ENCODE assay signal across 8 cellular contexts in genomic region chr3:75453328-75453727, GRCh38.
DNase-seq lines count a peak whose midpoint lies in the region; ATAC-seq and TF ChIP-seq lines count a peak whose summit lies in the region.
"Not testable (repeated sequence)": the region's sequence is repeated elsewhere in the genome, so short reads cannot be mapped to it uniquely, and the experiment has no call there.

No MANE protein-coding gene starts in this region.

- peak overlapping the region in 1 of 2 experiments; percentile 67; a peak in 1 of 4 replicates for H3K27ac ChIP-seq in SK-N-SH (ENCODE audit: low read depth in 2 of 2, low read length in 1 of 2)
- not testable (repeated sequence) for H3K27ac ChIP-seq in liver (ENCODE audit: low read depth in 1 of 2, low read length in 2 of 2); upper lobe of left lung

- TF ChIP-seq CTCF in SK-N-SH (IDR thresholded peaks at IDR 0.05); liver (IDR thresholded peaks at IDR 0.05; ENCODE audit: low read depth, low read length, missing input control); upper lobe of left lung (IDR thresholded peaks at IDR 0.05): not testable (repeated sequence)

- DNase-seq in DMS153 (lab: John Stamatoyannopoulos, UW) (peak; percentile 75), LoVo (ENCODE audit: low spot score) (peak; percentile 2), NCI-H2029 (lab: John Stamatoyannopoulos, UW) (peak; percentile 78), NCI-H510A (lab: John Stamatoyannopoulos, UW) (peak; percentile 82), SK-N-SH (peak; percentile 66), fibroblast of gingiva (ENCODE audit: low read depth) (peak; percentile 45), upper lobe of left lung (peak; percentile 35 to 57)

- H2AFZ ChIP-seq in SK-N-SH (ENCODE audit: low read depth) = not testable (repeated sequence)

- TF ChIP-seq RAD21 in SK-N-SH (IDR thresholded peaks at IDR 0.05; ENCODE audit: low read length); liver (IDR thresholded peaks at IDR 0.05): not testable (repeated sequence)

- POLR2A ChIA-PET in SK-N-SH (lab: Yijun Ruan, JAX) = interaction anchor here (0.6 kb wide), 1 partner anchor 18 kb away, joined by 3 read pairs; no protein-coding TSS in a partner anchor

- not testable (repeated sequence) for ATAC-seq in upper lobe of left lung (ENCODE audit: low FRiP score in 2 of 2)

- H3K4me2 ChIP-seq in SK-N-SH = not testable (repeated sequence)

- H3K9me3 ChIP-seq in SK-N-SH; liver (ENCODE audit: control insufficient read depth in 4 of 4, low read length in 3 of 4); upper lobe of left lung: not testable (repeated sequence)

- H3K4me1 ChIP-seq in SK-N-SH (ENCODE audit: control insufficient read depth in 1 of 2, insufficient read depth in 2 of 2, low read depth in 1 of 2, low read length in 1 of 2); liver (ENCODE audit: control insufficient read depth in 4 of 4, insufficient read depth in 4 of 4, low read length in 3 of 4): not testable (repeated sequence)
- H3K4me1 ChIP-seq in upper lobe of left lung = peaks cover 0 to 12% (median 3%) of the 10 kb centered on the region in 4 donors

- not testable (repeated sequence) for TF ChIP-seq EP300 in SK-N-SH (IDR thresholded peaks at IDR 0.05; ENCODE audit: borderline replicate concordance in 1 of 2, low read depth in 1 of 2, low read length in 1 of 2); upper lobe of left lung (IDR thresholded peaks at IDR 0.05)

- H3K9me2 ChIP-seq in SK-N-SH = not testable (repeated sequence)

- H4K20me1 ChIP-seq in SK-N-SH (ENCODE audit: insufficient read depth) = not testable (repeated sequence)

- WGBS in SK-N-SH (ENCODE audit: low lambda C conversion rate) = 16% methylated on average over 6 of the region's 11 CpGs
- WGBS in liver = 70% methylated on average over 11 of the region's 11 CpGs
- 12 to 33% methylated on average over 10 to 11 of the region's 11 CpGs for WGBS in upper lobe of left lung, 2 donors

- not testable (repeated sequence) for H3K27me3 ChIP-seq in SK-N-SH (ENCODE audit: insufficient read depth); liver (ENCODE audit: control insufficient read depth in 4 of 4, insufficient read depth in 4 of 4, low read length in 3 of 4); upper lobe of left lung

- not testable (repeated sequence) for H3F3A ChIP-seq in SK-N-SH (replicated peaks; ENCODE audit: insufficient read depth)

- not testable (repeated sequence) for H3K36me3 ChIP-seq in SK-N-SH (replicated peaks in 1 of 2; ENCODE audit: control insufficient read depth in 1 of 2, insufficient read depth in 2 of 2, low read length in 1 of 2); liver (ENCODE audit: control insufficient read depth in 4 of 4, insufficient read depth in 3 of 4, low read depth in 1 of 4, low read length in 3 of 4); upper lobe of left lung

- not testable (repeated sequence) for H3K9ac ChIP-seq in SK-N-SH; liver (ENCODE audit: low read depth in 1 of 2, low read length in 2 of 2)

- H3K4me3 ChIP-seq in SK-N-SH (ENCODE audit: low read depth in 2 of 2, low read length in 1 of 2); liver (ENCODE audit: low read depth in 1 of 3, low read length in 3 of 3); upper lobe of left lung: not testable (repeated sequence)

- CTCF ChIA-PET in SK-N-SH (lab: Yijun Ruan, JAX) = interaction anchor here (1.1 kb wide), 1 partner anchor 262 kb away, joined by 3 read pairs; no protein-coding TSS in a partner anchor

- not testable (repeated sequence) for H3K79me2 ChIP-seq in SK-N-SH (ENCODE audit: insufficient read depth)

- TF ChIP-seq POLR2A in upper lobe of left lung (IDR thresholded peaks at IDR 0.05) = not testable (repeated sequence)

TF ChIP-seq in liver, 16 proteins besides CTCF, POLR2A, EP300 and RAD21:
- TF ChIP-seq NR2F2 (IDR thresholded peaks at IDR 0.05) = peak; percentile 16

Comparison
In these comparisons a context has a peak if more than half of its experiments do, and no peak if none do; other contexts are left out.
1. DNase-seq: peak in every context shown above with its lines; median percentile 82 in NCI-H510A; 78 in NCI-H2029; 75 in DMS153; 66 in SK-N-SH; 46 in upper lobe of left lung; 45 in fibroblast of gingiva; 2 in LoVo.